In the genomic region with DNA sequence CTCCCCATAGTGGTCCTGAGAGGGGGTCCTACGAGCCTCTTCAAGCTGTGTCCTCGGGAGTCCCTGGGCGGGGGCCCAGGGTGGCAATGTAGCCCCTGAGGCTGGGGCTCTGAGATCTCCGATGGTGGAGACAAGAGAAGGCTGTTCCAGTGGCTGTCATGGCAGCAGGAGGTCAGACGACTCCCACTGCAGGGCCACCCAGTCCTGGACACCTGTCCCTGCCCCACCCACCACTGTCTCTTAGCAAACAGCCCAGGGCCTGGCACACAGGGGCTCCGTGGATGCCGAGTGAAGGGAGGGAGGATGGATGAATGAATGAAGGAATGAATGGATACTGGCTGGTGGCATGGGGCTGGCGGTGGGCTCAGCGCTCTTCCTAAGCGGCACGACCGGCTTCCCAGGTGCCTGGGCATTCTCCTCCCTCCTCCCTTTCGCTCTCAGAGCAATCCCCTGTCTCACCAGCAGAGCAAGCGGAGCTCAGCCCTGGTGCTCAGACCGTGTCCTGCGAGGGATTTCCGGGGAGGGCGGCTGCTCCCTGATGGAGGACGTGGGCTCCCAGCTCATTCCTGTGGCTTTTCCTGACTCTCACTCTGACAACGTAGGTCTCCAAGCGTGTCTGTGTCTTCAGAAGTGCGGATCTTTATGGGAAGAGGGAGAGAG, we compare ENCODE assay signal across 15 cellular contexts.
A peak's percentile ranks its signal among the peaks of the same experiment; 100 is the strongest.
DNase-seq lines count a peak whose midpoint lies in the region; ATAC-seq and TF ChIP-seq lines count a peak whose summit lies in the region.
"Had no signal": no experiment of that assay in that cellular context is flagged by ENCODE, and none has a peak within 500 bp of the region (broad histone marks: within the 10 kb centered on the region; RNA-seq: fewer than 3 reads in every experiment).

No MANE protein-coding gene starts in this region.

- no peaks in the 10 kb centered on the region for H3K27me3 ChIP-seq in WERI-Rb-1 (ENCODE audit: insufficient read depth, low read depth, severe bottlenecking)

- no peak for ATAC-seq in GM19397 (IDR thresholded peaks at IDR 0.05; ENCODE audit: unreplicated experiment)
- ATAC-seq: K562, lower lobe of right lung had no signal

- DNase-seq in COLO829 (ENCODE audit: low spot score) (peak; percentile 55), HuH-7 (ENCODE audit: low spot score) (peak; percentile 34), WERI-Rb-1 (peak; percentile 80), left kidney (ENCODE audit: low read depth, low spot score) (peak; percentile 82), SK-N-DZ (ENCODE audit: low spot score) (no peak), NCI-H2081 treated with DMSO at 0.1 percent for 48 hours (lab: John Stamatoyannopoulos, UW) (no peak), cardiac septum (ENCODE audit: low spot score) (no peak)
- DNase-seq: activated CD4-positive, CD25-positive, alpha-beta regulatory T cell treated with anti-CD3 and anti-CD28 coated beads, Interleukin-2, amount 50 U/mL, for 72 hours; activated effector memory CD4-positive, alpha-beta T cell treated with Interleukin-2 at 50 U/mL for 16 hours; foreskin melanocyte; GM23248; lower lobe of right lung; NCI-H2107 had no signal

- intact Hi-C loops in cardiac septum (cut with DNase I): no loop called here

- TF ChIP-seq CTCF in WERI-Rb-1 (IDR thresholded peaks at IDR 0.05; ENCODE audit: low read depth, low read length): peak; percentile 67

- no peak overlapping the region; the same call in 1 of the 2 replicates for H3K4me3 ChIP-seq in WERI-Rb-1 (ENCODE audit: low read depth, low read length)
- H3K4me3 ChIP-seq: GM23248, K562, lower lobe of right lung had no signal

- H3K9me3 ChIP-seq in WERI-Rb-1 (ENCODE audit: severe bottlenecking): no peaks in the 10 kb centered on the region
- H3K9me3 ChIP-seq: lower lobe of right lung had no signal

- no peak overlapping the region for H3K27ac ChIP-seq in WERI-Rb-1
- H3K27ac ChIP-seq: GM23248, lower lobe of right lung had no signal

- no peaks in the 10 kb centered on the region for H3K36me3 ChIP-seq in WERI-Rb-1
- H3K36me3 ChIP-seq: lower lobe of right lung had no signal

Comparison
In these comparisons a context has a peak if more than half of its experiments do, and no peak if none do; other contexts are left out.
1. DNase-seq: peak in COLO829 (single experiment), HuH-7 (single experiment), WERI-Rb-1 (single experiment) and left kidney (single experiment); none in SK-N-DZ (single experiment), NCI-H2081 treated with DMSO at 0.1 percent for 48 hours (single experiment) and cardiac septum (single experiment).